ENCODE assay signal across 18 cellular contexts in genomic region chr14:71534506-71534905, GRCh38.
A peak's percentile ranks its signal among the peaks of the same experiment; 100 is the strongest.
DNase-seq lines count a peak whose midpoint lies in the region; TF ChIP-seq lines count a peak whose summit lies in the region.
"Had no signal": no experiment of that assay in that cellular context is flagged by ENCODE, and none has a peak within 500 bp of the region (broad histone marks: within the 10 kb centered on the region; RNA-seq: fewer than 3 reads in every experiment).

No MANE protein-coding gene starts in this region.

- in situ Hi-C loops in G401 (cut with HindIII; ENCODE audit: low sequenced_read_pairs): no loop called here

- H2AFZ ChIP-seq in neuronal stem cell (ENCODE audit: low read length): no peak overlapping the region
- H2AFZ ChIP-seq: GM23338 had no signal

- no peaks in the 10 kb centered on the region for H3K27me3 Mint-ChIP-seq in osteocyte (ENCODE audit: unreplicated experiment)
- H3K27me3 Mint-ChIP-seq: CD4-positive, alpha-beta memory T cell had no signal

- no peak overlapping the region for H2BK15ac ChIP-seq in neuronal stem cell (ENCODE audit: low read length)

- TF ChIP-seq CTCF in osteocyte (IDR thresholded peaks at IDR 0.05): no peak

- H3K4me3 ChIP-seq in neuronal stem cell (ENCODE audit: low read length in 2 of 2): no peak overlapping the region
- H3K4me3 ChIP-seq: BLaER1, GM23338 had no signal

- H3K4ac ChIP-seq in neuronal stem cell (ENCODE audit: low read length): no peak overlapping the region

- H2BK12ac ChIP-seq in neuronal stem cell (ENCODE audit: low read length): no peak overlapping the region

- H3K27ac ChIP-seq in neuronal stem cell (replicated peaks; ENCODE audit: low read length): no peak overlapping the region
- H3K27ac ChIP-seq: BLaER1, HL-60 had no signal

- no peaks in the 10 kb centered on the region for H3K9me3 Mint-ChIP-seq in osteocyte (ENCODE audit: unreplicated experiment)
- H3K9me3 Mint-ChIP-seq: CD14-positive monocyte; CD4-positive, alpha-beta memory T cell; GM23338; HFFc6 had no signal

- H3K18ac ChIP-seq in neuronal stem cell (ENCODE audit: low read length): no peak overlapping the region

- no CpG with 5 or more reads among the region's 1 CpG for WGBS in neuronal stem cell (ENCODE audit: extremely low coverage in 2 of 2, insufficient read length in 2 of 2, insufficient replicate concordance in 1 of 2), 2 donors

- no peaks in the 10 kb centered on the region for H3K79me1 ChIP-seq in neuronal stem cell (ENCODE audit: low read depth, low read length)

- H4K8ac ChIP-seq in neuronal stem cell (ENCODE audit: low read depth, low read length): no peak overlapping the region

- peaks cover 2 to 6% of the 10 kb centered on the region in 2 donors for H3K36me3 ChIP-seq in neuronal stem cell (replicated peaks in 1 of 2; ENCODE audit: control insufficient read depth in 2 of 2, insufficient read depth in 2 of 2, low read length in 2 of 2)

- no peak overlapping the region for H2AK5ac ChIP-seq in neuronal stem cell (ENCODE audit: low read depth, low read length)

- H2BK5ac ChIP-seq in neuronal stem cell (ENCODE audit: low read length): no peak overlapping the region

- H4K91ac ChIP-seq in neuronal stem cell (ENCODE audit: low read depth, low read length, poor library complexity): no peak overlapping the region

- peak; percentile 51 for DNase-seq in G401 (ENCODE audit: low spot score)
- peak; percentile 65 for DNase-seq in NCI-H446 treated with DMSO at 0.1 percent for 48 hours (lab: John Stamatoyannopoulos, UW)
- DNase-seq in cerebellum (ENCODE audit: low spot score): peak; percentile 29
- no peak for DNase-seq in osteocyte (ENCODE audit: extremely low spot score, unreplicated experiment)
- no peak for DNase-seq in neuronal stem cell (ENCODE audit: low spot score)
- DNase-seq in NOMO-1 (lab: John Stamatoyannopoulos, UW; ENCODE audit: unreplicated experiment in 2 of 2): no peak
- DNase-seq in AG20443 (ENCODE audit: low spot score): no peak
- DNase-seq: ACHN; CD4-positive, alpha-beta memory T cell; DMS53; DND-41; EL; H7; HFFc6 had no signal

- H3K4me1 ChIP-seq in neuronal stem cell (ENCODE audit: control insufficient read depth in 2 of 2, insufficient read depth in 1 of 2, low read depth in 1 of 2, low read length in 2 of 2): peaks cover 7 to 8% of the 10 kb centered on the region in 2 donors

- H3K36me3 Mint-ChIP-seq in osteocyte (ENCODE audit: unreplicated experiment): peaks cover 7% of the 10 kb centered on the region

- no peak overlapping the region for H3K4me3 Mint-ChIP-seq in osteocyte (ENCODE audit: unreplicated experiment)
- H3K4me3 Mint-ChIP-seq: CD14-positive monocyte; CD4-positive, alpha-beta memory T cell; GM23338; HFFc6 had no signal

- no peak overlapping the region for H2BK120ac ChIP-seq in neuronal stem cell (ENCODE audit: low read depth, low read length)

- no peaks in the 10 kb centered on the region for H3K9me3 ChIP-seq in neuronal stem cell (replicated peaks in 1 of 2; ENCODE audit: control insufficient read depth in 2 of 2, insufficient read depth in 1 of 2, low read depth in 1 of 2, low read length in 2 of 2)
- H3K9me3 ChIP-seq: BLaER1 had no signal

- H3K4me2 ChIP-seq in neuronal stem cell (ENCODE audit: insufficient read depth, low read length, poor library complexity, severe bottlenecking): no peak overlapping the region
- H3K4me2 ChIP-seq: BLaER1, GM23338 had no signal

- H3K9ac ChIP-seq in neuronal stem cell (ENCODE audit: low read depth, low read length, poor library complexity): no peak overlapping the region
- H3K9ac ChIP-seq: BLaER1 had no signal

- no peak overlapping the region for H3K23ac ChIP-seq in neuronal stem cell (ENCODE audit: low read depth, low read length, poor library complexity)

- peak overlapping the region; percentile 2 for H3K27ac Mint-ChIP-seq in osteocyte (ENCODE audit: unreplicated experiment)
- H3K27ac Mint-ChIP-seq: CD14-positive monocyte, GM23338, HFFc6 had no signal

- no peaks in the 10 kb centered on the region for H3K27me3 ChIP-seq in neuronal stem cell (ENCODE audit: control insufficient read depth in 3 of 3, insufficient read depth in 3 of 3, low read depth in 1 of 3, low read length in 3 of 3)
- H3K27me3 ChIP-seq: BLaER1 had no signal

- no peak overlapping the region for H3K14ac ChIP-seq in neuronal stem cell (ENCODE audit: low read length)

- peaks cover 69% of the 10 kb centered on the region for H3K4me1 Mint-ChIP-seq in osteocyte (ENCODE audit: unreplicated experiment)

Comparison
In these comparisons a context has a peak if more than half of its experiments do, and no peak if none do; other contexts are left out.
1. DNase-seq: peak in G401 (single experiment), NCI-H446 treated with DMSO at 0.1 percent for 48 hours (single experiment) and cerebellum (single experiment); none in osteocyte (single experiment), neuronal stem cell (single experiment), NOMO-1 (0 of 2) and AG20443 (single experiment).